Comparison of ENCODE assay signal across 7 cellular contexts in genomic region chr10:5665380-5666323, GRCh38. TPM values are rescaled to one million over a fixed set of nuclear protein-coding genes. Genes with fewer than 3 reads are reported as not detected.
A peak's percentile ranks its signal among the peaks of the same experiment; 100 is the strongest.
DNase-seq lines count a peak whose midpoint lies in the region; ATAC-seq, FAIRE-seq and TF ChIP-seq lines count a peak whose summit lies in the region.

No MANE protein-coding gene starts in this region.

- no peak for TF ChIP-seq CTCF in esophagus muscularis mucosa (IDR thresholded peaks at IDR 0.05)
- TF ChIP-seq CTCF in nephron (IDR thresholded peaks at IDR 0.05; ENCODE audit: unreplicated experiment in 3 of 3) = no peak
- no peak for TF ChIP-seq CTCF in D721Med (IDR thresholded peaks at IDR 0.05; ENCODE audit: insufficient read depth, missing control alignments)

- H3K27me3 Mint-ChIP-seq in T-helper 17 cell = no peaks in the 10 kb centered on the region
- H3K27me3 Mint-ChIP-seq in nephron (ENCODE audit: low read depth) = no peaks in the 10 kb centered on the region

- DNase-seq in T-helper 17 cell (no peak), esophagus muscularis mucosa (ENCODE audit: extremely low spot score) (no peak), D721Med (ENCODE audit: insufficient read length, low spot score) (no peak)

- intact Hi-C loops in esophagus muscularis mucosa (cut with DNase I) = no loop called here

- no peaks in the 10 kb centered on the region for H3K36me3 ChIP-seq in esophagus muscularis mucosa

- WGBS in esophagus muscularis mucosa = 21% methylated on average over 9 of the region's 43 CpGs

- H3K27ac ChIP-seq in esophagus muscularis mucosa (replicated peaks in 1 of 4) = peak overlapping the region; percentile 81 to 90 (median 86)

- H3K9me3 Mint-ChIP-seq in nephron = no peaks in the 10 kb centered on the region

- peak overlapping the region; percentile 77 to 98 (median 90) for H3K4me3 ChIP-seq in esophagus muscularis mucosa

- FAIRE-seq in D721Med (lab: Jason Lieb, UNC) = no peak

- peak; percentile 22 for ATAC-seq in GM18505 (IDR thresholded peaks at IDR 0.05; ENCODE audit: unreplicated experiment)
- ATAC-seq in HG03159 (IDR thresholded peaks at IDR 0.05; ENCODE audit: unreplicated experiment) = peak; percentile 29
- peak; percentile 34 for ATAC-seq in T-helper 17 cell
- no peak for ATAC-seq in HG03097 (IDR thresholded peaks at IDR 0.05; ENCODE audit: low FRiP score, unreplicated experiment)

- H3K4me3 Mint-ChIP-seq in T-helper 17 cell (peak overlapping the region; percentile 94), nephron (peak overlapping the region; percentile 79 to 85 (median 85))

- H3K4me1 Mint-ChIP-seq in T-helper 17 cell (peaks cover 26% of the 10 kb centered on the region), nephron (peaks cover 39% of the 10 kb centered on the region)

- no peak for TF ChIP-seq EP300 in esophagus muscularis mucosa (IDR thresholded peaks at IDR 0.05)

- peaks cover 10 to 42% (median 35%) of the 10 kb centered on the region in 4 donors for H3K4me1 ChIP-seq in esophagus muscularis mucosa

- no peaks in the 10 kb centered on the region for H3K36me3 Mint-ChIP-seq in T-helper 17 cell (ENCODE audit: low read depth)
- no peaks in the 10 kb centered on the region for H3K36me3 Mint-ChIP-seq in nephron (ENCODE audit: low read depth)

- H3K27me3 ChIP-seq in esophagus muscularis mucosa = no peaks in the 10 kb centered on the region

- H3K9me3 ChIP-seq in T-helper 17 cell (ENCODE audit: control insufficient read depth, low read length, poor library complexity, severe bottlenecking) = no peaks in the 10 kb centered on the region
- H3K9me3 ChIP-seq in esophagus muscularis mucosa = no peaks in the 10 kb centered on the region

- TF ChIP-seq POLR2A in GM18505 (IDR thresholded peaks at IDR 0.05; ENCODE audit: borderline replicate concordance, extremely low read depth, insufficient read depth, insufficient read length) = no peak
- no peak for TF ChIP-seq POLR2A in esophagus muscularis mucosa (IDR thresholded peaks at IDR 0.05; ENCODE audit: low read depth)

- H3K27ac Mint-ChIP-seq in T-helper 17 cell (no peak overlapping the region), nephron (peak overlapping the region; percentile 43 to 70 (median 64))

RNA-seq across cellular contexts. Expression of gene ASB13, which starts 0.7 kb away (rescaled TPM):
- 10 to 100 TPM in 1 of 2 donors, 1 to 10 TPM in 1; 6.0 to 11.6 TPM for total RNA-seq in T-helper 17 cell
- 10 to 100 TPM; 15.4 to 24.0 (median 17.4) TPM for total RNA-seq in esophagus muscularis mucosa

RNA-seq across cellular contexts. Expression of gene TASOR2, which starts 19.0 kb away (rescaled TPM):
- total RNA-seq in T-helper 17 cell (10 to 100 TPM; 50.6 to 63.6 TPM), esophagus muscularis mucosa (10 to 100 TPM; 56.9 to 66.3 (median 63.9) TPM)
